1 cellular context compared by ENCODE assay signal in the genomic region with DNA sequence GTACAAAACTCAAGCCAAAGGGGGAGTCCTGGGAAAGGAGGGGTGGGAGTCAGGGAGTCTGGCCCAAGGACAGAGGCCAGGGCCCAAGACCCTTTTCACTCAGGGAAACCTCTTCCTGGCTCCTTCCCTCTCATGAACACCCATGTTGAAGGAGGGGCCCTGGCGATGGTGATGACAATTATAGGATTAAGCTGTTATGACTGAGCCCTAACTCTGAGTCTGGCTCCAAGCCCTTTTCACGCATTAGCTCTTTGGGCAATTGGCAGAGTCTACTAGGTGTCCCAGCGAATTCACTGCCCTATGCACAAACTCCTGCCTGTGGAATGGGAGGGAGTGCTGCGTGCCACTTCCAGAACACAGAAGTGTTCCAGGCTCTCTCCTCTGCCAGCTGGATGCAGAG.
TF ChIP-seq lines count a peak whose summit lies in the region.

No MANE protein-coding gene starts in this region.

TF ChIP-seq in HEK293, 187 proteins besides CTCF, POLR2A, EP300 and RAD21 (continued from another document):
- no peak for TF ChIP-seq ZNF561 (tag by site-specific recombination; IDR thresholded peaks at IDR 0.05; ENCODE audit: borderline replicate concordance)
